In the genomic region with DNA sequence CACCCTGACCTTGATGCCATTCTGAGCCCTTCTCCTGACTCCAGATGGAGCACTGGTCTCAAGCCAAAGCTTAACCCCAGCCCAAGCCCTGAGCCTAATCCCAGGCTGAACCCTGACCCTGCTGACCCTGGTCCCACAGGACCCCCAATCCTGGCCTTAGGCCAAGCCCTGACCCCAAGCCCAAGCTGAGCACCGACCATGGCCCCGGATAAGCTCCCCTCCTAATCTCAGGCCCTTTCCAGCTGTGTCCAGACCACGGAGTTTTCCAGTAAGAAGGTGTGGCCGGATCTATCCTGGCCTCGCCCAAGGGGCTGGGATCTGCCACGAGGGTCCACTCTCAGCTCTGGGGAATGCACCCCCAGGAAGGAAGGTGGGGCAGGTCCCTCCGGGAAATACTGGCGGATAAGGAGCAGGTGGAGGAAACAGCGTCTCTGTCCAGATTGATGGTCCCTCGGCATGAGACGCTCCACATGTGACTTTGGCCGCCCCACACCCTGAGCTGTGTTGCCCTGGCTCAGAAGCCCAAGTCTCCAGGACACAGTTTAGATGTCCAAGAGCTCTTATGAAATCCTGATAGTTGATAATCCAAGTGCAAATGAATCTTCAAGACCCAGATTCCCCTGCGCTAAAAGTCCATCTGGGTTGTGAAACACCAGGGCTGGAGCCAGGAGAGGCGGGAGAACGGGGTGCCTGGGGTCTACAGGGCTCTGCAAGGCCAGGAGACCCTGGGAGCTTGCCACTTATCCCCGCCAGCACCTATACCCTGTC, we compare ENCODE assay signal across 23 cellular contexts. TPM values are rescaled to one million over a fixed set of nuclear protein-coding genes. Genes with fewer than 3 reads are reported as not detected.
A peak's percentile ranks its signal among the peaks of the same experiment; 100 is the strongest.
DNase-seq lines count a peak whose midpoint lies in the region; ATAC-seq and TF ChIP-seq lines count a peak whose summit lies in the region.
"Had no signal": no experiment of that assay in that cellular context is flagged by ENCODE, and none has a peak within 500 bp of the region (broad histone marks: within the 10 kb centered on the region; RNA-seq: fewer than 3 reads in every experiment).

No MANE protein-coding gene starts in this region.

- intact Hi-C loops in breast epithelium (cut with DNase I; ENCODE audit: low total_unique reads) (no loop called here), mammary epithelial cell (cut with micrococcal nuclease) (no loop called here)

- H3K4me1 Mint-ChIP-seq in effector memory CD8-positive, alpha-beta T cell (ENCODE audit: low read depth in 2 of 2) = no peaks in the 10 kb centered on the region
- H3K4me1 Mint-ChIP-seq in activated CD8-positive, alpha-beta T cell treated with anti-CD3 and anti-CD28 coated beads, Interleukin-2, amount 10 ng/mL, durations not matched to agents 7 days and 5 days (ENCODE audit: low read depth) = peaks cover 2% of the 10 kb centered on the region
- H3K4me1 Mint-ChIP-seq: activated CD4-positive, alpha-beta T cell treated with anti-CD3 and anti-CD28 coated beads, Interleukin-2, amount 10 ng/mL, durations not matched to agents 24 days and 14 days had no signal

- no peaks in the 10 kb centered on the region for H3K9me3 Mint-ChIP-seq in effector memory CD8-positive, alpha-beta T cell
- H3K9me3 Mint-ChIP-seq in activated CD8-positive, alpha-beta T cell treated with anti-CD3 and anti-CD28 coated beads, Interleukin-2, amount 10 ng/mL, durations not matched to agents 7 days and 5 days (ENCODE audit: insufficient read depth) = no peaks in the 10 kb centered on the region
- H3K9me3 Mint-ChIP-seq: activated CD4-positive, alpha-beta T cell treated with anti-CD3 and anti-CD28 coated beads, Interleukin-2, amount 10 ng/mL, durations not matched to agents 24 days and 14 days; stimulated activated naive CD8-positive, alpha-beta T cell treated with anti-CD3 and anti-CD28 coated beads, Interleukin-15, Interleukin-2, amounts not matched to agents 100 ng/mL and 50 ng/mL, for 24 hours had no signal

- TF ChIP-seq CTCF in breast epithelium (IDR thresholded peaks at IDR 0.05) = no peak
- no peak for TF ChIP-seq CTCF in mammary epithelial cell (conservative IDR thresholded peaks at IDR 0.05 in 1 of 2, IDR thresholded peaks at IDR 0.05 in 1 of 2; ENCODE audit: extremely low read depth in 1 of 2, insufficient read depth in 1 of 2, low read depth in 1 of 2, low read length in 2 of 2)

- peak overlapping the region; percentile 48 to 91 for H3K27ac ChIP-seq in breast epithelium
- no peak overlapping the region for H3K27ac ChIP-seq in mammary epithelial cell (ENCODE audit: insufficient read depth, low read depth, low read length)
- peak overlapping the region; percentile 49 for H3K27ac ChIP-seq in layer of hippocampus (ENCODE audit: low read depth, low read length)
- peak overlapping the region; percentile 61 for H3K27ac ChIP-seq in skeletal muscle tissue (ENCODE audit: low read depth, low read length)
- H3K27ac ChIP-seq: 22Rv1; BLaER1 treated with 17β-estradiol and CSF1 and Interleukin-3, amounts not matched to agents 10 nM and 100 nM; left lung; SJSA1 had no signal

- ATAC-seq in GM18873 (IDR thresholded peaks at IDR 0.05; ENCODE audit: low FRiP score, unreplicated experiment) = no peak
- ATAC-seq in effector memory CD8-positive, alpha-beta T cell (replicated peaks) = no peak
- no peak for ATAC-seq in activated CD8-positive, alpha-beta T cell treated with anti-CD3 and anti-CD28 coated beads, Interleukin-2, amount 10 ng/mL, durations not matched to agents 7 days and 5 days
- ATAC-seq: left lung had no signal

- DNase-seq in breast epithelium (ENCODE audit: low spot score in 2 of 2) = no peak
- no peak for DNase-seq in mammary epithelial cell
- no peak for DNase-seq in effector memory CD8-positive, alpha-beta T cell
- no peak for DNase-seq in activated CD8-positive, alpha-beta T cell treated with anti-CD3 and anti-CD28 coated beads, Interleukin-2, amount 10 ng/mL, durations not matched to agents 7 days and 5 days
- DNase-seq in cortex of kidney (lab: John Stamatoyannopoulos, UW) = no peak
- DNase-seq: activated CD4-positive, alpha-beta T cell treated with anti-CD3 and anti-CD28 coated beads, Interleukin-2, amount 10 ng/mL, durations not matched to agents 24 days and 14 days; activated naive CD4-positive, alpha-beta T cell treated with anti-CD3 and anti-CD28 coated beads, Interleukin-2, amount 50 U/mL, for 16 hours; activated T-cell treated with anti-CD3 and anti-CD28 coated beads for 4 hours; DMS 273 treated with DMSO at 0.1 percent for 48 hours; effector memory CD4-positive, alpha-beta T cell; foreskin fibroblast; NCI-H446; stimulated activated CD4-positive, alpha-beta T cell treated with anti-CD3 and anti-CD28 coated beads, Interleukin-15, amount 100 ng/mL, for 24 hours; T-helper 9 cell had no signal

- H3K9me3 ChIP-seq in breast epithelium (no peaks in the 10 kb centered on the region), mammary epithelial cell (replicated peaks; ENCODE audit: insufficient read depth, low read length) (no peaks in the 10 kb centered on the region), skeletal muscle tissue (ENCODE audit: control insufficient read depth in 3 of 3, low read length in 3 of 3) (no peaks in the 10 kb centered on the region)
- H3K9me3 ChIP-seq: BLaER1 treated with 17β-estradiol and CSF1 and Interleukin-3, amounts not matched to agents 10 nM and 100 nM; left lung; SJSA1 had no signal

- H3K36me3 Mint-ChIP-seq in effector memory CD8-positive, alpha-beta T cell (ENCODE audit: insufficient read depth) = peaks cover 2% of the 10 kb centered on the region
- H3K36me3 Mint-ChIP-seq in activated CD8-positive, alpha-beta T cell treated with anti-CD3 and anti-CD28 coated beads, Interleukin-2, amount 10 ng/mL, durations not matched to agents 7 days and 5 days (ENCODE audit: low read depth) = no peaks in the 10 kb centered on the region

- no peak overlapping the region for H3K27ac Mint-ChIP-seq in effector memory CD8-positive, alpha-beta T cell
- no peak overlapping the region for H3K27ac Mint-ChIP-seq in activated CD8-positive, alpha-beta T cell treated with anti-CD3 and anti-CD28 coated beads, Interleukin-2, amount 10 ng/mL, durations not matched to agents 7 days and 5 days
- H3K27ac Mint-ChIP-seq: activated CD4-positive, alpha-beta T cell treated with anti-CD3 and anti-CD28 coated beads, Interleukin-2, amount 10 ng/mL, durations not matched to agents 24 days and 14 days; stimulated activated naive CD8-positive, alpha-beta T cell treated with anti-CD3 and anti-CD28 coated beads, Interleukin-15, Interleukin-2, amounts not matched to agents 100 ng/mL and 50 ng/mL, for 24 hours had no signal

- H3K9ac ChIP-seq in mammary epithelial cell (ENCODE audit: insufficient read depth, low read length) = no peak overlapping the region
- peak overlapping the region in 2 of 3 donors; percentile 48 to 57 for H3K9ac ChIP-seq in skeletal muscle tissue (ENCODE audit: low read depth in 1 of 3, low read length in 3 of 3)
- H3K9ac ChIP-seq: BLaER1 treated with 17β-estradiol and CSF1 and Interleukin-3, amounts not matched to agents 10 nM and 100 nM had no signal

- BruUV-seq in mammary epithelial cell (replicated peaks; lab: Mats Ljungman, UMichigan) = no TSS peak

- no peak overlapping the region for H3K4me3 Mint-ChIP-seq in effector memory CD8-positive, alpha-beta T cell
- no peak overlapping the region for H3K4me3 Mint-ChIP-seq in activated CD8-positive, alpha-beta T cell treated with anti-CD3 and anti-CD28 coated beads, Interleukin-2, amount 10 ng/mL, durations not matched to agents 7 days and 5 days
- H3K4me3 Mint-ChIP-seq: activated CD4-positive, alpha-beta T cell treated with anti-CD3 and anti-CD28 coated beads, Interleukin-2, amount 10 ng/mL, durations not matched to agents 24 days and 14 days; stimulated activated naive CD8-positive, alpha-beta T cell treated with anti-CD3 and anti-CD28 coated beads, Interleukin-15, Interleukin-2, amounts not matched to agents 100 ng/mL and 50 ng/mL, for 24 hours had no signal

- H4K20me1 ChIP-seq in mammary epithelial cell (ENCODE audit: insufficient read depth, low read length) = no peaks in the 10 kb centered on the region
- H4K20me1 ChIP-seq: BLaER1 treated with 17β-estradiol and CSF1 and Interleukin-3, amounts not matched to agents 10 nM and 100 nM had no signal

- in situ Hi-C loops in mammary epithelial cell (cut with MboI; ENCODE audit: low sequenced_read_pairs in 2 of 2) = no loop called here

- dilution Hi-C loops in mammary epithelial cell (cut with HindIII; ENCODE audit: low sequenced_read_pairs) = loop anchor here (5.0 kb wide), 2 partner anchors 36 to 74 kb away; no protein-coding TSS in a partner anchor

- H3K4me2 ChIP-seq in mammary epithelial cell (ENCODE audit: insufficient read depth, low read depth, low read length) = no peak overlapping the region

- no peak for TF ChIP-seq POLR2A in breast epithelium (IDR thresholded peaks at IDR 0.05)

- WGBS in mammary epithelial cell (ENCODE audit: low coverage, missing lambda C conversion rate) = 79% methylated on average over 9 of the region's 16 CpGs

- H2AFZ ChIP-seq in mammary epithelial cell (ENCODE audit: low read depth, low read length) = no peak overlapping the region

- H3K27me3 ChIP-seq in breast epithelium = no peaks in the 10 kb centered on the region
- H3K27me3 ChIP-seq in mammary epithelial cell (ENCODE audit: insufficient read depth, low read length) = no peaks in the 10 kb centered on the region
- H3K27me3 ChIP-seq in layer of hippocampus (ENCODE audit: control insufficient read depth, insufficient read depth, low read length) = no peaks in the 10 kb centered on the region
- no peaks in the 10 kb centered on the region for H3K27me3 ChIP-seq in skeletal muscle tissue (ENCODE audit: control insufficient read depth in 3 of 3, insufficient read depth in 3 of 3, low read length in 3 of 3)
- H3K27me3 ChIP-seq: BLaER1 treated with 17β-estradiol and CSF1 and Interleukin-3, amounts not matched to agents 10 nM and 100 nM; left lung; SJSA1 had no signal

- CTCF ChIA-PET in mammary epithelial cell (lab: Charles Lee; ENCODE audit: low non-redundant PET) = interaction anchor here (0.7 kb wide), 1 partner anchor 145 kb away, joined by 3 read pairs; no protein-coding TSS in a partner anchor
- CTCF ChIA-PET in activated CD8-positive, alpha-beta T cell treated with anti-CD3 and anti-CD28 coated beads, Interleukin-2, amount 10 ng/mL, durations not matched to agents 7 days and 5 days (lab: Charles Lee) = interaction anchor here (4.6 kb wide), 1 partner anchor 12 kb away, joined by 21 read pairs; no protein-coding TSS in a partner anchor

- H3K79me2 ChIP-seq in mammary epithelial cell (ENCODE audit: insufficient read depth, low read length) = no peaks in the 10 kb centered on the region

- H3K36me3 ChIP-seq in breast epithelium (no peaks in the 10 kb centered on the region), mammary epithelial cell (ENCODE audit: insufficient read depth, low read length) (no peaks in the 10 kb centered on the region), skeletal muscle tissue (ENCODE audit: control insufficient read depth in 3 of 3, insufficient read depth in 3 of 3, low read length in 3 of 3) (peaks cover 0 to 14% (median 5%) of the 10 kb centered on the region in 3 donors)
- H3K36me3 ChIP-seq: BLaER1 treated with 17β-estradiol and CSF1 and Interleukin-3, amounts not matched to agents 10 nM and 100 nM; SJSA1 had no signal

- H3K4me1 ChIP-seq in breast epithelium (peaks cover 7 to 30% of the 10 kb centered on the region in 2 donors), mammary epithelial cell (ENCODE audit: insufficient read depth, low read length) (peaks cover 13% of the 10 kb centered on the region), skeletal muscle tissue (ENCODE audit: control insufficient read depth in 3 of 3, insufficient read depth in 3 of 3, low read length in 3 of 3) (peaks cover 36 to 50% (median 39%) of the 10 kb centered on the region in 3 donors)

- H3K4me3 ChIP-seq in breast epithelium (no peak overlapping the region), mammary epithelial cell (replicated peaks in 1 of 3; ENCODE audit: insufficient read depth in 1 of 3, low read depth in 2 of 3, low read length in 3 of 3) (no peak overlapping the region), skeletal muscle tissue (ENCODE audit: low read length in 3 of 3) (peak overlapping the region in 1 of 3 donors; percentile 6)
- H3K4me3 ChIP-seq: BLaER1 treated with 17β-estradiol and CSF1 and Interleukin-3, amounts not matched to agents 10 nM and 100 nM; left lung; SJSA1 had no signal

- peaks cover 15 to 70% of the 10 kb centered on the region in 2 donors for H3K27me3 Mint-ChIP-seq in effector memory CD8-positive, alpha-beta T cell
- no peaks in the 10 kb centered on the region for H3K27me3 Mint-ChIP-seq in activated CD8-positive, alpha-beta T cell treated with anti-CD3 and anti-CD28 coated beads, Interleukin-2, amount 10 ng/mL, durations not matched to agents 7 days and 5 days (ENCODE audit: low read depth)
- H3K27me3 Mint-ChIP-seq: activated CD4-positive, alpha-beta T cell treated with anti-CD3 and anti-CD28 coated beads, Interleukin-2, amount 10 ng/mL, durations not matched to agents 24 days and 14 days; stimulated activated naive CD8-positive, alpha-beta T cell treated with anti-CD3 and anti-CD28 coated beads, Interleukin-15, Interleukin-2, amounts not matched to agents 100 ng/mL and 50 ng/mL, for 24 hours had no signal

- POLR2A ChIA-PET in activated CD8-positive, alpha-beta T cell treated with anti-CD3 and anti-CD28 coated beads, Interleukin-2, amount 10 ng/mL, durations not matched to agents 7 days and 5 days (lab: Charles Lee) = no interaction called here

RNA-seq across cellular contexts. Expression of gene ELN, which starts 10.4 kb away (rescaled TPM):
- 100 to 1,000 TPM in 1 of 3 donors, 10 to 100 TPM in 2; 25.9 to 134 (median 31.8) TPM for total RNA-seq in breast epithelium
- total RNA-seq in mammary epithelial cell = under 1 TPM in 1 of 2 donors, not detected in 1; 0.50 TPM
- polyA plus RNA-seq in mammary epithelial cell = not detected
- not detected for polyA minus RNA-seq in mammary epithelial cell
- total RNA-seq in skeletal muscle tissue = 107 TPM
- not detected for total RNA-seq in activated CD8-positive, alpha-beta T cell treated with anti-CD3 and anti-CD28 coated beads, Interleukin-2, amount 10 ng/mL, durations not matched to agents 7 days and 5 days
- total RNA-seq: activated CD4-positive, alpha-beta T cell treated with anti-CD3 and anti-CD28 coated beads, Interleukin-2, amount 10 ng/mL, durations not matched to agents 24 days and 14 days; MCF 10A; SJSA1 had no signal

RNA-seq across cellular contexts. Expression of gene LIMK1, which starts 45.2 kb away (rescaled TPM):
- total RNA-seq in breast epithelium (10 to 100 TPM; 18.0 to 18.6 (median 18.1) TPM), mammary epithelial cell (10 to 100 TPM; 23.8 to 31.0 TPM), skeletal muscle tissue (4.7 TPM)
- polyA plus RNA-seq in mammary epithelial cell = 28.3 TPM
- polyA minus RNA-seq in mammary epithelial cell = 103 TPM
- 10 to 100 TPM; 33.5 to 37.6 TPM for total RNA-seq in activated CD8-positive, alpha-beta T cell treated with anti-CD3 and anti-CD28 coated beads, Interleukin-2, amount 10 ng/mL, durations not matched to agents 7 days and 5 days

Comparison
In these comparisons a context has a peak if more than half of its experiments do, and no peak if none do; other contexts are left out.
1. RNA of gene ELN, which starts 10.4 kb away (total RNA-seq): 107 TPM in skeletal muscle tissue (single experiment) and 25.9 to 134 TPM in breast epithelium; 0.50 TPM in mammary epithelial cell and not detected in activated CD8-positive, alpha-beta T cell treated with anti-CD3 and anti-CD28 coated beads, Interleukin-2, amount 10 ng/mL, durations not matched to agents 7 days and 5 days; every median in the first group is over 10 times any median in the second.